ENCODE assay signal across 8 cellular contexts in the genomic region with DNA sequence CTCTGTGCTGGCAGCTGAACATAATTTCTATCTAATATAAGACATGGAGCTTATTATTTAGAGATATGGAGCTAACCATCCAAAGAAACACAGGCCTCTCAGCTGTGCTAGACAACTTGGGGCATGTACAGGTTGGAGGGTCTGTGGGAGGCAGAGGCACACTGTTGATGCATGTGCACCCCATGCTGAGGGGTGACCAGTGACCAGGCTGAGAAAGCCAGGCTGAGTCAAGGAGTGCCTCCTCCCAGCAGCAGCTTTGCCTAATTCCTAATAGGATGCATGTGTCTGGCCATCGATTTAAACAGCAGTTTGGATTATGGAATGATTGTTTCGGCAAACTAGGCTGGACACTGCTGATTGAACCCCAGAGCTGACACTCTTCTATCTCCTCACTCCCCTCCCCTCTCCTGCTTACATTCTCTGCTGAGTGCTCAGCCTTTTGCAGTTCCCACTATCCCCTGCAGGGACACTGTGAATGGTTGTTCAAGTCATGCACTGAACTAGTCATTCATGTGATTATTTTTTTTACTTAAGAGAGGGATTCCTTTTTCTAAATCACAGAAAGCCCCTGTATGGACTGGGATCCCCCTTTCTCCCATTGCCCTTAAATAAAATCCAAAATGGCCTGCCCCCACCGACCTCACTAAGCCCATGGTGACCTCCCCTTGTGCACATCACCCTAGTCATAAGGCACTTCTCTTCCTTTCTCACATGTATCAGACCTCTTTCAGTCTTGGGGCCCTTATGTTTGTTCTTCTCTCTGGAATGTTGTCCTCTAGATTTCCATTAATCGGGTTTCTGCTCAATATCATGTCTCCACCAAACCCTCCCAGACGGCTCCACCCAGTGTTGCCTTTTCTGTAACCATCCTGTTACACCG.
A peak's percentile ranks its signal among the peaks of the same experiment; 100 is the strongest.
DNase-seq lines count a peak whose midpoint lies in the region; ATAC-seq, FAIRE-seq and TF ChIP-seq lines count a peak whose summit lies in the region.

No MANE protein-coding gene starts in this region.

- no peak overlapping the region for H4K5ac ChIP-seq in H1 (ENCODE audit: insufficient read length, low read depth, low read length)

- no peak overlapping the region for H3K14ac ChIP-seq in H1 (ENCODE audit: insufficient read length)

- H3K27me3 ChIP-seq in H1 (replicated peaks in 1 of 4; ENCODE audit: control insufficient read depth in 3 of 4, extremely low read depth in 1 of 4, insufficient read depth in 3 of 4, low read length in 3 of 4) (no peaks in the 10 kb centered on the region), neural progenitor cell (no peaks in the 10 kb centered on the region)

- H3K36me3 ChIP-seq in OCI-LY7 (ENCODE audit: insufficient read depth, low read length) = no peaks in the 10 kb centered on the region
- no peaks in the 10 kb centered on the region for H3K36me3 ChIP-seq in H1 (ENCODE audit: control insufficient read depth in 2 of 4, insufficient read depth in 4 of 4, low read length in 3 of 4)
- no peaks in the 10 kb centered on the region for H3K36me3 ChIP-seq in neural progenitor cell

- no peak overlapping the region for H3K4me3 Mint-ChIP-seq in neural progenitor cell

- no peak overlapping the region for H3K23ac ChIP-seq in H1 (ENCODE audit: insufficient read length)

- H3K4me1 Mint-ChIP-seq in neural progenitor cell = peaks cover 20% of the 10 kb centered on the region

- no peaks in the 10 kb centered on the region for H3K9me3 Mint-ChIP-seq in neural progenitor cell

- no peak overlapping the region for H4K8ac ChIP-seq in H1 (ENCODE audit: extremely low read depth, insufficient read depth, low read length)

- no peak for TF ChIP-seq POLR2A in H1 (IDR thresholded peaks at IDR 0.05; ENCODE audit: control extremely low read depth in 1 of 2, low read depth in 2 of 2, low read length in 2 of 2)

- peak; percentile 85 for FAIRE-seq in H1 (lab: Jason Lieb, UNC)

- H3K79me1 ChIP-seq in H1 (ENCODE audit: low read depth, low read length) = no peaks in the 10 kb centered on the region

- H2BK15ac ChIP-seq in H1 (ENCODE audit: low read length) = no peak overlapping the region

- no peak overlapping the region for H2AK5ac ChIP-seq in H1 (ENCODE audit: low read depth, low read length)

- H3K27ac Mint-ChIP-seq in neural progenitor cell = no peak overlapping the region

- ATAC-seq in GM18519 (IDR thresholded peaks at IDR 0.05; ENCODE audit: low FRiP score, unreplicated experiment) (no peak), GM19455 (IDR thresholded peaks at IDR 0.05; ENCODE audit: unreplicated experiment) (no peak), GM18867 (IDR thresholded peaks at IDR 0.05; ENCODE audit: unreplicated experiment) (no peak)

- H2BK5ac ChIP-seq in H1 (ENCODE audit: low read depth, low read length) = no peak overlapping the region

- H3K23me2 ChIP-seq in H1 (ENCODE audit: low read depth, low read length) = no peaks in the 10 kb centered on the region

- POLR2A ChIA-PET in AG04449 (lab: Yijun Ruan, JAX) = no interaction called here
- POLR2A ChIA-PET in OCI-LY7 (lab: Charles Lee) = interaction anchor here (0.5 to 1.0 kb wide), 2 partner anchors 23 to 66 kb away, joined by 3 to 4 read pairs; no protein-coding TSS in a partner anchor
- POLR2A ChIA-PET in H1 (lab: Charles Lee; ENCODE audit: partially characterized antibody) = no interaction called here

- 0 out of 2 replicates have a peak overlapping the region, but pooled peaks have one; percentile 75 for H2BK12ac ChIP-seq in H1 (ENCODE audit: low read depth, low read length)

- H3K56ac ChIP-seq in H1 (replicated peaks; ENCODE audit: insufficient read length, low read depth, low read length) = no peak overlapping the region

- H3K4ac ChIP-seq in H1 (replicated peaks; ENCODE audit: insufficient read length, low read depth, low read length) = no peak overlapping the region

- CTCF ChIA-PET in AG04449 (lab: Yijun Ruan, JAX) (no interaction called here), OCI-LY7 (lab: Charles Lee; ENCODE audit: unreplicated experiment) (no interaction called here), H1 (lab: Charles Lee; ENCODE audit: partially characterized antibody) (interaction anchor here (0.7 to 3.8 kb wide), 16 partner anchors 8 to 335 kb away, joined by 3 to 22 read pairs (median 4); no protein-coding TSS in a partner anchor)

- DNase-seq in AG04449 (ENCODE audit: low read depth, low spot score) (no peak), GM12864 (ENCODE audit: low read depth) (no peak), OCI-LY7 (ENCODE audit: low spot score) (peak; percentile 16), H1 (ENCODE audit: low read depth in 1 of 2, low spot score in 2 of 2) (peak in 1 of 2 experiments; percentile 60), neural progenitor cell (ENCODE audit: low spot score) (peak; percentile 67)

- TF ChIP-seq CTCF in AG04449 (IDR thresholded peaks at IDR 0.05; ENCODE audit: insufficient read depth, low read length, missing control alignments) (peak; percentile 55), GM12864 (IDR thresholded peaks at IDR 0.05; ENCODE audit: low read depth, low read length, missing control alignments) (peak; percentile 69), OCI-LY7 (conservative IDR thresholded peaks at IDR 0.05; ENCODE audit: low read length) (peak; percentile 58; the same call in 1 of the 2 replicates), H1 (IDR thresholded peaks at IDR 0.05; ENCODE audit: control extremely low read depth in 1 of 3, insufficient read depth in 1 of 3, low read depth in 1 of 3, low read length in 3 of 3) (peak; percentile 27 to 65 (median 27); a peak in 3 of 4 replicates), neural progenitor cell (IDR thresholded peaks at IDR 0.05) (peak; percentile 59)

- H3F3A ChIP-seq in neural progenitor cell (ENCODE audit: low read depth) = no peaks in the 10 kb centered on the region

- no TSS peak for BruUV-seq in OCI-LY7 (replicated peaks; lab: Mats Ljungman, UMichigan)

- TF ChIP-seq EP300 in H1 (IDR thresholded peaks at IDR 0.05; ENCODE audit: borderline replicate concordance in 1 of 2, low read depth in 2 of 2, low read length in 2 of 2) = no peak

- H3K4me2 ChIP-seq in OCI-LY7 (ENCODE audit: low read length) (no peak overlapping the region), H1 (ENCODE audit: insufficient read depth in 1 of 2, low read depth in 2 of 2, low read length in 2 of 2) (no peak overlapping the region), neural progenitor cell (no peak overlapping the region)

- H3K9me2 ChIP-seq in OCI-LY7 (ENCODE audit: insufficient read depth, low read length) = no peaks in the 10 kb centered on the region

- H3K27ac ChIP-seq in OCI-LY7 (ENCODE audit: low read depth, low read length, poor library complexity, severe bottlenecking) (no peak overlapping the region), H1 (ENCODE audit: low read depth, low read length) (no peak overlapping the region), neural progenitor cell (no peak overlapping the region)

- H3K9me3 ChIP-seq in OCI-LY7 (ENCODE audit: low read length) (no peaks in the 10 kb centered on the region), H1 (ENCODE audit: insufficient read depth in 2 of 2, low read depth in 1 of 2, low read length in 1 of 2) (no peaks in the 10 kb centered on the region), neural progenitor cell (ENCODE audit: low read depth) (no peaks in the 10 kb centered on the region)

- H4K20me1 ChIP-seq in OCI-LY7 (ENCODE audit: insufficient read depth, low read length) (no peaks in the 10 kb centered on the region), H1 (replicated peaks in 1 of 2; ENCODE audit: control insufficient read depth in 1 of 2, insufficient read depth in 2 of 2, low read length in 2 of 2) (no peaks in the 10 kb centered on the region), neural progenitor cell (ENCODE audit: low read depth) (no peaks in the 10 kb centered on the region)

- intact Hi-C loops in OCI-LY7 (cut with micrococcal nuclease; ENCODE audit: unreplicated experiment) = no loop called here

- H4K91ac ChIP-seq in H1 (replicated peaks; ENCODE audit: insufficient read length, low read length) = peak overlapping the region; percentile 2

- TF ChIP-seq RAD21 in H1 (IDR thresholded peaks at IDR 0.05 in 1 of 2, conservative IDR thresholded peaks at IDR 0.05 in 1 of 2; ENCODE audit: low read depth in 2 of 2, low read length in 2 of 2) = peak; percentile 5 to 44; a peak in 1 of 4 replicates

- no peak overlapping the region for H2BK120ac ChIP-seq in H1 (replicated peaks; ENCODE audit: low read depth, low read length)

- H3K27me3 Mint-ChIP-seq in neural progenitor cell (ENCODE audit: insufficient read depth, low read depth) = peaks cover 5% of the 10 kb centered on the region

- no peak overlapping the region for H2AFZ ChIP-seq in OCI-LY7 (ENCODE audit: low read length)
- H2AFZ ChIP-seq in H1 (ENCODE audit: low read length) = no peak overlapping the region
- H2AFZ ChIP-seq in neural progenitor cell (replicated peaks) = no peak overlapping the region

- H3K4me1 ChIP-seq in OCI-LY7 (ENCODE audit: insufficient read depth, low read length, poor library complexity, severe bottlenecking) (no peaks in the 10 kb centered on the region), H1 (replicated peaks in 1 of 4; ENCODE audit: control insufficient read depth in 3 of 4, insufficient read depth in 4 of 4, low read length in 3 of 4) (peaks cover 0 to 3% (median 1%) of the 10 kb centered on the region in 4 experiments; a peak in 6 of 7 replicates), neural progenitor cell (peaks cover 16% of the 10 kb centered on the region)

- H3K4me3 ChIP-seq in AG04449 (ENCODE audit: low read depth, low read length) (no peak overlapping the region), GM12864 (ENCODE audit: low read depth, low read length) (no peak overlapping the region), OCI-LY7 (ENCODE audit: low read depth, low read length, poor library complexity, severe bottlenecking) (no peak overlapping the region), H1 (ENCODE audit: extremely low read depth in 1 of 4, insufficient read depth in 2 of 4, low read depth in 3 of 4, low read length in 4 of 4) (no peak overlapping the region), neural progenitor cell (no peak overlapping the region)

- no peaks in the 10 kb centered on the region for H3K36me3 Mint-ChIP-seq in neural progenitor cell

- WGBS in H1 (ENCODE audit: extremely low coverage in 1 of 2, insufficient coverage in 1 of 2, insufficient read length in 1 of 2, insufficient replicate concordance in 2 of 2, low coverage in 1 of 2, low lambda C conversion rate in 2 of 2, missing lambda C conversion rate in 1 of 2), 2 experiments = 80% methylated on average over 6 of the region's 6 CpGs; no CpG with 5 or more reads in 1 of the 2 experiments

- H3K9ac ChIP-seq in H1 (replicated peaks in 1 of 4; ENCODE audit: extremely low read depth in 1 of 4, low read depth in 3 of 4, low read length in 3 of 4) (no peak overlapping the region), neural progenitor cell (no peak overlapping the region)

- H3K18ac ChIP-seq in H1 (ENCODE audit: extremely low read depth, low read length) = no peak overlapping the region

- no peaks in the 10 kb centered on the region for H3K79me2 ChIP-seq in OCI-LY7 (ENCODE audit: insufficient read depth, low read depth, low read length)
- H3K79me2 ChIP-seq in H1 (ENCODE audit: control insufficient read depth in 1 of 2, insufficient read depth in 2 of 2, low read length in 2 of 2) = no peaks in the 10 kb centered on the region
- H3K79me2 ChIP-seq in neural progenitor cell (ENCODE audit: low read depth) = no peaks in the 10 kb centered on the region

- H2BK20ac ChIP-seq in H1 (ENCODE audit: low read length) = no peak overlapping the region

TF ChIP-seq in H1, 55 proteins besides CTCF, POLR2A, EP300 and RAD21 (continues in another document):
- no peak for TF ChIP-seq KDM5A (IDR thresholded peaks at IDR 0.05; ENCODE audit: low read length)

Comparison
In these comparisons a context has a peak if more than half of its experiments do, and no peak if none do; other contexts are left out.
1. DNase-seq: peak in OCI-LY7 (single experiment) and neural progenitor cell (single experiment); none in AG04449 (single experiment) and GM12864 (single experiment).
2. Peak in every context shown above with its lines, with median percentiles within 50 percentile points of each other: CTCF ChIP-seq.